In the genomic region with DNA sequence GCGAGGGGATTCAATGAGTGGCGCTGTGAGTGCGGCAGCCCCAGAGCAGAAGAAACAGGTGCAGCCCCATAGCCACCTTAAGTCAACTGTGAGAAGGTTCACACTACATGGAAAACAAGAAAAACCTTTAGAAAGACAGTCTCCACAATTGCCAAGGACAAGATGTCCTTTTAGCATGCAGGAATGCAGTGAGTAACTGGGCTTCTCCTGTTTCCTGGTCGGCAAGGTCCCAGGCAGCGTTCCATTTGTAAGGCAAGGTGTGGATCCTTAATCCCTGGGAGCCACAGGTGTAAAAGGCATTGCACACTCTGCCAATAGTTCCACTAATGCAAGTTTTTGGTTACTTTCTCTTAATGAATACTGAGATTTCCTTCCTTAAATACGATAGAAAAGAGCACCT, we compare ENCODE assay signal across 20 cellular contexts.
DNase-seq lines count a peak whose midpoint lies in the region; ATAC-seq, FAIRE-seq and TF ChIP-seq lines count a peak whose summit lies in the region.
"Had no signal": no experiment of that assay in that cellular context is flagged by ENCODE, and none has a peak within 500 bp of the region (broad histone marks: within the 10 kb centered on the region; RNA-seq: fewer than 3 reads in every experiment).

No MANE protein-coding gene starts in this region.

- H3K27ac ChIP-seq in RWPE1 (no peak overlapping the region), endodermal cell (ENCODE audit: low read depth, low read length) (no peak overlapping the region), suprapubic skin (peak overlapping the region; percentile 39), PC-3 (ENCODE audit: low read length) (no peak overlapping the region)

- TF ChIP-seq CTCF in RWPE1 (conservative IDR thresholded peaks at IDR 0.05; ENCODE audit: low read depth): no peak
- TF ChIP-seq CTCF in endodermal cell (conservative IDR thresholded peaks at IDR 0.05): no peak
- no peak for TF ChIP-seq CTCF in suprapubic skin (IDR thresholded peaks at IDR 0.05)
- TF ChIP-seq CTCF in PC-3 (conservative IDR thresholded peaks at IDR 0.05; ENCODE audit: low read depth, low read length): no peak
- TF ChIP-seq CTCF in mucosa of descending colon (IDR thresholded peaks at IDR 0.05): no peak

- no TSS peak for BruUV-seq in PC-3 (replicated peaks; lab: Mats Ljungman, UMichigan)

- no peak for FAIRE-seq in GM19239 (lab: Jason Lieb, UNC)
- FAIRE-seq: GM12891, HepG2 had no signal

- no peaks in the 10 kb centered on the region for H3K79me2 ChIP-seq in PC-3 (ENCODE audit: low read length)

- DNase-seq in RWPE1 (ENCODE audit: low spot score): peak; percentile 12
- DNase-seq in endodermal cell: peak; percentile 59
- peak; percentile 56 for DNase-seq in kidney tubule cell (ENCODE audit: low spot score)
- DNase-seq in suprapubic skin (ENCODE audit: low spot score in 2 of 2): no peak
- no peak for DNase-seq in PC-3
- DNase-seq in mucosa of descending colon: no peak
- DNase-seq in GM19239 (ENCODE audit: insufficient read length, low spot score): no peak
- DNase-seq: BE2C; Calu3; CD4-positive, alpha-beta memory T cell; H7; KG1; NCI-H1048; NCI-H146; NCI-H510A treated with DMSO at 0.1 percent for 48 hours; NCI-H82; SHP77; SK-N-SH had no signal

- H3K4me3 Mint-ChIP-seq in endodermal cell: no peak overlapping the region
- H3K4me3 Mint-ChIP-seq: CD4-positive, alpha-beta memory T cell had no signal

- intact Hi-C loops in PC-3 (cut with micrococcal nuclease) (loop anchor here (5.0 kb wide), 1 partner anchor 38 kb away; no protein-coding TSS in a partner anchor), mucosa of descending colon (cut with DNase I, micrococcal nuclease) (no loop called here)

- H3K36me3 ChIP-seq in endodermal cell (ENCODE audit: control insufficient read depth, insufficient read depth, low read length): no peaks in the 10 kb centered on the region
- H3K36me3 ChIP-seq in suprapubic skin: no peaks in the 10 kb centered on the region
- no peaks in the 10 kb centered on the region for H3K36me3 ChIP-seq in PC-3 (ENCODE audit: low read depth, low read length)
- H3K36me3 ChIP-seq in mucosa of descending colon (ENCODE audit: low read depth): no peaks in the 10 kb centered on the region
- H3K36me3 ChIP-seq: BE2C had no signal

- no peaks in the 10 kb centered on the region for H3K9me3 Mint-ChIP-seq in endodermal cell
- H3K9me3 Mint-ChIP-seq: CD4-positive, alpha-beta memory T cell had no signal

- no peaks in the 10 kb centered on the region for H3K27me3 Mint-ChIP-seq in endodermal cell (ENCODE audit: insufficient read depth)

- H2AFZ ChIP-seq in PC-3 (ENCODE audit: low read length): no peak overlapping the region

- no peak overlapping the region for H3K27ac Mint-ChIP-seq in endodermal cell
- H3K27ac Mint-ChIP-seq: CD4-positive, alpha-beta memory T cell had no signal

- H3K4me1 Mint-ChIP-seq in endodermal cell: no peaks in the 10 kb centered on the region

- H3K4me2 ChIP-seq in PC-3 (ENCODE audit: low read length): no peak overlapping the region
- H3K4me2 ChIP-seq: SK-N-SH had no signal

- H3K27me3 ChIP-seq in endodermal cell (ENCODE audit: control insufficient read depth, insufficient read depth, low read length, poor library complexity, severe bottlenecking): no peaks in the 10 kb centered on the region
- no peaks in the 10 kb centered on the region for H3K27me3 ChIP-seq in suprapubic skin
- H3K27me3 ChIP-seq in PC-3 (ENCODE audit: low read length): no peaks in the 10 kb centered on the region
- H3K27me3 ChIP-seq: BE2C had no signal

- CTCF ChIA-PET in RWPE1 (lab: Yijun Ruan, JAX): no interaction called here
- CTCF ChIA-PET in PC-3 (lab: Charles Lee): no interaction called here

- no peak for TF ChIP-seq POLR2A in suprapubic skin (IDR thresholded peaks at IDR 0.05)

- POLR2A ChIA-PET in RWPE1 (lab: Yijun Ruan, JAX; ENCODE audit: low non-redundant PET) (no interaction called here), PC-3 (lab: Charles Lee; ENCODE audit: unreplicated experiment) (no interaction called here)

- H3F3A ChIP-seq in PC-3 (ENCODE audit: low read length, unreplicated experiment): no peaks in the 10 kb centered on the region

- H3K36me3 Mint-ChIP-seq in endodermal cell (ENCODE audit: low read depth): no peaks in the 10 kb centered on the region
- H3K36me3 Mint-ChIP-seq: CD4-positive, alpha-beta memory T cell had no signal

- no peaks in the 10 kb centered on the region for H3K9me2 ChIP-seq in PC-3 (replicated peaks; ENCODE audit: low read length)
- H3K9me2 ChIP-seq: SK-N-SH had no signal

- no peaks in the 10 kb centered on the region for H3K9me3 ChIP-seq in endodermal cell (ENCODE audit: control insufficient read depth, low read length)
- no peaks in the 10 kb centered on the region for H3K9me3 ChIP-seq in suprapubic skin
- H3K9me3 ChIP-seq in PC-3 (ENCODE audit: low read length): no peaks in the 10 kb centered on the region
- no peaks in the 10 kb centered on the region for H3K9me3 ChIP-seq in mucosa of descending colon
- H3K9me3 ChIP-seq: BE2C, SK-N-SH had no signal

- 86 to 94% methylated on average over 5 to 6 of the region's 6 CpGs for WGBS in endodermal cell (ENCODE audit: insufficient coverage in 1 of 2, insufficient read length in 1 of 2), 2 experiments
- 58% methylated on average over 6 of the region's 6 CpGs for WGBS in suprapubic skin

- H4K20me1 ChIP-seq in PC-3 (ENCODE audit: low read length): no peaks in the 10 kb centered on the region

- H3K4me3 ChIP-seq in endodermal cell (ENCODE audit: low read length): no peak overlapping the region
- H3K4me3 ChIP-seq in suprapubic skin: no peak overlapping the region
- no peak overlapping the region for H3K4me3 ChIP-seq in PC-3 (ENCODE audit: low read length)
- no peak overlapping the region for H3K4me3 ChIP-seq in mucosa of descending colon

- H3K9ac ChIP-seq in endodermal cell (ENCODE audit: extremely low read depth, low read length, poor library complexity, severe bottlenecking) (no peak overlapping the region), PC-3 (ENCODE audit: low read length) (no peak overlapping the region)
- H3K9ac ChIP-seq: SK-N-SH had no signal

- H3K4me1 ChIP-seq in endodermal cell (ENCODE audit: control insufficient read depth, insufficient read depth, low read length): no peaks in the 10 kb centered on the region
- peaks cover 20% of the 10 kb centered on the region for H3K4me1 ChIP-seq in suprapubic skin
- peaks cover 5% of the 10 kb centered on the region; the same call in 1 of the 2 replicates for H3K4me1 ChIP-seq in PC-3 (ENCODE audit: insufficient read depth, low read length)
- H3K4me1 ChIP-seq in mucosa of descending colon (ENCODE audit: low read depth): no peaks in the 10 kb centered on the region

- TF ChIP-seq EP300 in suprapubic skin (IDR thresholded peaks at IDR 0.05): no peak

- no peak for ATAC-seq in PC-3
- no peak for ATAC-seq in mucosa of descending colon
- ATAC-seq: HepG2 had no signal

Comparison
In these comparisons a context has a peak if more than half of its experiments do, and no peak if none do; other contexts are left out.
1. DNase-seq: peak in RWPE1 (single experiment), endodermal cell (single experiment) and kidney tubule cell (single experiment); none in suprapubic skin (0 of 2), PC-3 (single experiment), mucosa of descending colon (0 of 3) and GM19239 (single experiment).